In the genomic region with DNA sequence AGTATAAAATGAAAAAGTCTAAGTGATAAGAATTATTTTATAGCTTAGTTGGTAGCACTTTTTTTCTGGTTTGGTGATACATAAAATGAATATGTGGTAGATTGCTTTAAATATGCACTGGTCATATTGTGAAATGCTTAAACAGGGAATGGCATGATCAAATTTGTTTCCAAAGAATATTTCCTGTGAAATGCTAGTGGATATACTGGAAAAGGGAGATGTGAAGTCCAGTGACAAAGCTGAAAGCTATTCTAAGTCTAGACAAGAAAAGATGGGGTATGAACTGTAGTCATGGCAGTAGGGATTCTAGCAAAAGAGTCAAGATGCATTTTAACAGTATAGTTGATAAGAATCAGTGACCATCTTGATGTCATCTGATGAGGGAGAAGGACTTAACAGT, we compare ENCODE assay signal across 26 cellular contexts.
"Had no signal": no experiment of that assay in that cellular context is flagged by ENCODE, and none has a peak within 500 bp of the region (broad histone marks: within the 10 kb centered on the region; RNA-seq: fewer than 3 reads in every experiment).

No MANE protein-coding gene starts in this region.

- H3K9me3 ChIP-seq: left ventricle myocardium inferior, right atrium auricular region, thyroid gland, vagina had no signal

- H3K9me3 Mint-ChIP-seq: activated CD4-positive, alpha-beta T cell treated with anti-CD3 and anti-CD28 coated beads, Interleukin-2, amount 10 ng/mL, durations not matched to agents 24 days and 14 days; T-helper 2 cell treated with Interferon-gamma antibody and Interleukin-4, amounts not matched to agents 5 μg/mL and 100 μg/mL, for 36 hours had no signal

- H3K4me1 Mint-ChIP-seq: activated CD4-positive, alpha-beta T cell treated with anti-CD3 and anti-CD28 coated beads, Interleukin-2, amount 10 ng/mL, durations not matched to agents 24 days and 14 days; natural killer cell; stimulated activated naive B cell treated with anti-CD40 and anti-IgM and Interleukin-4, amounts not matched to agents 10 μg/mL and 1 μg/mL and 100 μg/mL, for 72 hours had no signal

- H3K4me1 ChIP-seq: foreskin keratinocyte, left ventricle myocardium inferior, right atrium auricular region, thyroid gland, vagina had no signal

- DNase-seq: activated CD4-positive, alpha-beta T cell treated with anti-CD3 and anti-CD28 coated beads, Interleukin-2, amount 10 ng/mL, durations not matched to agents 24 days and 14 days; activated CD4-positive, CD25-positive, alpha-beta regulatory T cell; activated CD8-positive, alpha-beta memory T cell treated with anti-CD3 and anti-CD28 coated beads, Interleukin-2, amount 50 U/mL, for 4 hours; activated CD8-positive, alpha-beta T cell treated with anti-CD3 and anti-CD28 coated beads, Interleukin-2, amount 10 ng/mL, durations not matched to agents 7 days and 5 days; activated gamma-delta T cell treated with Interleukin-2 at 50 U/mL for 16 hours; activated T-cell treated with anti-CD3 and anti-CD28 coated beads, Interleukin-2, amount 50 U/mL, for 48 hours; brain microvascular endothelial cell; dermis blood vessel endothelial cell; effector memory CD8-positive, alpha-beta T cell; glutamatergic neuron; hypothalamus; left ventricle myocardium inferior; mesendoderm; natural killer cell; nucleus accumbens; stimulated activated CD4-positive, alpha-beta T cell treated with anti-CD3 and anti-CD28 coated beads, Interleukin-15, amount 100 ng/mL, for 24 hours; stimulated activated CD4-positive, alpha-beta T cell treated with anti-CD3 and anti-CD28 coated beads, Interleukin-4, amount 100 ng/mL, for 1 hour; stimulated activated naive B cell treated with anti-CD40 and anti-IgM and Interleukin-4, amounts not matched to agents 10 μg/mL and 1 μg/mL and 100 μg/mL, for 72 hours; thyroid gland had no signal

- H3K36me3 ChIP-seq: brain microvascular endothelial cell, left ventricle myocardium inferior, right atrium auricular region, thyroid gland, vagina had no signal

- H3K27me3 ChIP-seq: brain microvascular endothelial cell, foreskin keratinocyte, right atrium auricular region, thyroid gland, vagina had no signal

- H3K27ac Mint-ChIP-seq: activated CD4-positive, alpha-beta T cell treated with anti-CD3 and anti-CD28 coated beads, Interleukin-2, amount 10 ng/mL, durations not matched to agents 24 days and 14 days; activated CD8-positive, alpha-beta T cell treated with anti-CD3 and anti-CD28 coated beads, Interleukin-2, amount 10 ng/mL, durations not matched to agents 7 days and 5 days; activated naive CD8-positive, alpha-beta T cell; effector memory CD8-positive, alpha-beta T cell; natural killer cell; stimulated activated naive B cell treated with anti-CD40 and anti-IgM and Interleukin-4, amounts not matched to agents 10 μg/mL and 1 μg/mL and 100 μg/mL, for 72 hours; T-helper 2 cell treated with Interferon-gamma antibody and Interleukin-4, amounts not matched to agents 5 μg/mL and 100 μg/mL, for 36 hours had no signal

- ATAC-seq: activated CD8-positive, alpha-beta T cell treated with anti-CD3 and anti-CD28 coated beads, Interleukin-2, amount 10 ng/mL, durations not matched to agents 7 days and 5 days; effector memory CD8-positive, alpha-beta T cell; foreskin keratinocyte; natural killer cell; stimulated activated naive B cell treated with anti-CD40 and anti-IgM and Interleukin-4, amounts not matched to agents 10 μg/mL and 1 μg/mL and 100 μg/mL, for 72 hours had no signal

- H3K36me3 Mint-ChIP-seq: activated naive CD8-positive, alpha-beta T cell; natural killer cell; stimulated activated naive B cell treated with anti-CD40 and anti-IgM and Interleukin-4, amounts not matched to agents 10 μg/mL and 1 μg/mL and 100 μg/mL, for 72 hours had no signal

- H3K27me3 Mint-ChIP-seq: activated CD4-positive, alpha-beta T cell treated with anti-CD3 and anti-CD28 coated beads, Interleukin-2, amount 10 ng/mL, durations not matched to agents 24 days and 14 days; activated naive CD8-positive, alpha-beta T cell; effector memory CD8-positive, alpha-beta T cell; stimulated activated naive B cell treated with anti-CD40 and anti-IgM and Interleukin-4, amounts not matched to agents 10 μg/mL and 1 μg/mL and 100 μg/mL, for 72 hours had no signal

- H3K4me3 ChIP-seq: left ventricle myocardium inferior, right atrium auricular region, skin epidermis, thyroid gland, vagina had no signal

- H3K27ac ChIP-seq: brain microvascular endothelial cell, epithelial cell of prostate, foreskin keratinocyte, left ventricle myocardium inferior, right atrium auricular region, skin epidermis, thyroid gland, vagina had no signal

- H3K4me3 Mint-ChIP-seq: activated CD4-positive, alpha-beta T cell treated with anti-CD3 and anti-CD28 coated beads, Interleukin-2, amount 10 ng/mL, durations not matched to agents 24 days and 14 days; activated CD8-positive, alpha-beta T cell treated with anti-CD3 and anti-CD28 coated beads, Interleukin-2, amount 10 ng/mL, durations not matched to agents 7 days and 5 days; activated naive CD8-positive, alpha-beta T cell; effector memory CD8-positive, alpha-beta T cell; natural killer cell; stimulated activated naive B cell treated with anti-CD40 and anti-IgM and Interleukin-4, amounts not matched to agents 10 μg/mL and 1 μg/mL and 100 μg/mL, for 72 hours; T-helper 2 cell treated with Interferon-gamma antibody and Interleukin-4, amounts not matched to agents 5 μg/mL and 100 μg/mL, for 36 hours had no signal
